In genomic region chr3:186617038-186617934, GRCh38 we compare ENCODE assay signal across 1 cellular context.
TF ChIP-seq lines count a peak whose summit lies in the region.

No MANE protein-coding gene starts in this region.

TF ChIP-seq in SK-N-SH, 30 proteins besides CTCF, POLR2A, EP300 and RAD21 (continued from another document):
- TF ChIP-seq TCF12 (IDR thresholded peaks at IDR 0.05) (no peak; the same call in 1 of the 2 replicates), JUND (IDR thresholded peaks at IDR 0.05) (no peak), MAX (IDR thresholded peaks at IDR 0.05; ENCODE audit: low read depth) (0 out of 2 replicates have a peak, but pooled peaks have one; percentile 26), RCOR1 (IDR thresholded peaks at IDR 0.05; ENCODE audit: low read length) (no peak), SIN3A (IDR thresholded peaks at IDR 0.05; ENCODE audit: borderline replicate concordance, low read depth, low read length) (no peak), EZH2phosphoT487 (IDR thresholded peaks at IDR 0.05; ENCODE audit: borderline replicate concordance, low read depth) (no peak), YY1 (IDR thresholded peaks at IDR 0.05; ENCODE audit: low read depth) (peak; percentile 78; the same call in 1 of the 2 replicates), NRF1 (IDR thresholded peaks at IDR 0.05; ENCODE audit: low read depth, low read length) (no peak), GABPA (IDR thresholded peaks at IDR 0.05; ENCODE audit: low read depth) (no peak), FOXJ3 (CRISPR knock-in tag; IDR thresholded peaks at IDR 0.05) (no peak), CHD2 (IDR thresholded peaks at IDR 0.05; ENCODE audit: low read length, partially characterized antibody) (no peak), RFX5 (IDR thresholded peaks at IDR 0.05; ENCODE audit: low read length) (no peak), MEF2A (IDR thresholded peaks at IDR 0.05; ENCODE audit: borderline replicate concordance, low read depth) (no peak), PBX3 (IDR thresholded peaks at IDR 0.05) (no peak), SMC3 (IDR thresholded peaks at IDR 0.05; ENCODE audit: low read depth, low read length) (peak; percentile 54), FOXM1 (IDR thresholded peaks at IDR 0.05; ENCODE audit: low read depth) (no peak), POLR2AphosphoS5 (IDR thresholded peaks at IDR 0.05; ENCODE audit: low read depth, low read length) (no peak), TEAD4 (IDR thresholded peaks at IDR 0.05; ENCODE audit: borderline replicate concordance, insufficient read depth) (no peak), FOSL2 (IDR thresholded peaks at IDR 0.05; ENCODE audit: borderline replicate concordance, low read depth) (no peak), RXRA (IDR thresholded peaks at IDR 0.05; ENCODE audit: borderline replicate concordance, low read depth) (no peak), TAF1 (IDR thresholded peaks at IDR 0.05; ENCODE audit: borderline replicate concordance, low read depth, low read length) (no peak), GATA2 (CRISPR knock-in tag; IDR thresholded peaks at IDR 0.05) (no peak), IRF3 (IDR thresholded peaks at IDR 0.05; ENCODE audit: low read depth, low read length) (no peak)
- TF ChIP-seq, protein P1, sequence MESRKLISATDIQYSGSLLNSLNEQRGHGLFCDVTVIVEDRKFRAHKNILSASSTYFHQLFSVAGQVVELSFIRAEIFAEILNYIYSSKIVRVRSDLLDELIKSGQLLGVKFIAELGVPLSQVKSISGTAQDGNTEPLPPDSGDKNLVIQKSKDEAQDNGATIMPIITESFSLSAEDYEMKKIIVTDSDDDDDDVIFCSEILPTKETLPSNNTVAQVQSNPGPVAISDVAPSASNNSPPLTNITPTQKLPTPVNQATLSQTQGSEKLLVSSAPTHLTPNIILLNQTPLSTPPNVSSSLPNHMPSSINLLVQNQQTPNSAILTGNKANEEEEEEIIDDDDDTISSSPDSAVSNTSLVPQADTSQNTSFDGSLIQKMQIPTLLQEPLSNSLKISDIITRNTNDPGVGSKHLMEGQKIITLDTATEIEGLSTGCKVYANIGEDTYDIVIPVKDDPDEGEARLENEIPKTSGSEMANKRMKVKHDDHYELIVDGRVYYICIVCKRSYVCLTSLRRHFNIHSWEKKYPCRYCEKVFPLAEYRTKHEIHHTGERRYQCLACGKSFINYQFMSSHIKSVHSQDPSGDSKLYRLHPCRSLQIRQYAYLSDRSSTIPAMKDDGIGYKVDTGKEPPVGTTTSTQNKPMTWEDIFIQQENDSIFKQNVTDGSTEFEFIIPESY (IDR thresholded peaks at IDR 0.05; ENCODE audit: borderline replicate concordance, low read depth): no peak
